ENCODE assay signal across 36 cellular contexts in genomic region chr11:73003083-73003482, GRCh38.
DNase-seq lines count a peak whose midpoint lies in the region; ATAC-seq and TF ChIP-seq lines count a peak whose summit lies in the region.
"Had no signal": no experiment of that assay in that cellular context is flagged by ENCODE, and none has a peak within 500 bp of the region (broad histone marks: within the 10 kb centered on the region; RNA-seq: fewer than 3 reads in every experiment).

No MANE protein-coding gene starts in this region.

- H3K36me3 Mint-ChIP-seq in activated naive CD8-positive, alpha-beta T cell = peaks cover 9% of the 10 kb centered on the region
- H3K36me3 Mint-ChIP-seq in activated naive CD8-positive, alpha-beta T cell treated with anti-CD3 and anti-CD28 coated beads for 36 hours = peaks cover 17% of the 10 kb centered on the region
- H3K36me3 Mint-ChIP-seq in endodermal cell (ENCODE audit: low read depth) = peaks cover 6% of the 10 kb centered on the region
- H3K36me3 Mint-ChIP-seq in activated T-helper 17 cell treated with anti-CD3 and anti-CD28 coated beads, Interleukin-2, amount 50 U/mL, for 72 hours (ENCODE audit: low read depth) = peaks cover 7% of the 10 kb centered on the region

- H3K4me3 ChIP-seq in OCI-LY3 (ENCODE audit: low read length) (no peak overlapping the region), endodermal cell (ENCODE audit: low read length) (no peak overlapping the region)
- H3K4me3 ChIP-seq: colonic mucosa, prostate gland, testis, uterus had no signal

- H3K27me3 ChIP-seq in OCI-LY3 (ENCODE audit: low read depth, low read length) (no peaks in the 10 kb centered on the region), endodermal cell (ENCODE audit: control insufficient read depth, insufficient read depth, low read length, poor library complexity, severe bottlenecking) (no peaks in the 10 kb centered on the region)
- H3K27me3 ChIP-seq: colonic mucosa, testis, uterus had no signal

- H4K20me1 ChIP-seq in OCI-LY3 (ENCODE audit: insufficient read depth, low read length) = peaks cover 84% of the 10 kb centered on the region

- H3K4me3 Mint-ChIP-seq in activated naive CD8-positive, alpha-beta T cell = no peak overlapping the region
- no peak overlapping the region for H3K4me3 Mint-ChIP-seq in activated naive CD8-positive, alpha-beta T cell treated with anti-CD3 and anti-CD28 coated beads for 36 hours
- H3K4me3 Mint-ChIP-seq in endodermal cell = no peak overlapping the region
- H3K4me3 Mint-ChIP-seq in activated T-helper 17 cell treated with anti-CD3 and anti-CD28 coated beads, Interleukin-2, amount 50 U/mL, for 72 hours = no peak overlapping the region
- H3K4me3 Mint-ChIP-seq: activated naive CD4-positive, alpha-beta T cell treated with anti-CD3 and anti-CD28 coated beads for 36 hours; CD4-positive, CD25-positive, alpha-beta regulatory T cell; HFFc6; mesothelial cell of epicardium; naive thymus-derived CD4-positive, alpha-beta T cell had no signal

- peak overlapping the region; percentile 13 for H3K27ac Mint-ChIP-seq in activated naive CD8-positive, alpha-beta T cell
- H3K27ac Mint-ChIP-seq in activated naive CD8-positive, alpha-beta T cell treated with anti-CD3 and anti-CD28 coated beads for 36 hours = no peak overlapping the region
- H3K27ac Mint-ChIP-seq in endodermal cell = no peak overlapping the region
- no peak overlapping the region for H3K27ac Mint-ChIP-seq in activated T-helper 17 cell treated with anti-CD3 and anti-CD28 coated beads, Interleukin-2, amount 50 U/mL, for 72 hours
- H3K27ac Mint-ChIP-seq: activated naive CD4-positive, alpha-beta T cell treated with anti-CD3 and anti-CD28 coated beads for 36 hours; CD4-positive, CD25-positive, alpha-beta regulatory T cell; HFFc6; mesothelial cell of epicardium had no signal

- no peaks in the 10 kb centered on the region for H3K9me3 Mint-ChIP-seq in activated naive CD8-positive, alpha-beta T cell (ENCODE audit: low read depth)
- no peaks in the 10 kb centered on the region for H3K9me3 Mint-ChIP-seq in activated naive CD8-positive, alpha-beta T cell treated with anti-CD3 and anti-CD28 coated beads for 36 hours
- peaks cover 2% of the 10 kb centered on the region for H3K9me3 Mint-ChIP-seq in endodermal cell
- no peaks in the 10 kb centered on the region for H3K9me3 Mint-ChIP-seq in activated T-helper 17 cell treated with anti-CD3 and anti-CD28 coated beads, Interleukin-2, amount 50 U/mL, for 72 hours
- H3K9me3 Mint-ChIP-seq: activated naive CD4-positive, alpha-beta T cell treated with anti-CD3 and anti-CD28 coated beads for 36 hours; HFFc6; mesothelial cell of epicardium had no signal

- TF ChIP-seq CTCF in OCI-LY3 (IDR thresholded peaks at IDR 0.05; ENCODE audit: low read depth, low read length) (no peak), endodermal cell (conservative IDR thresholded peaks at IDR 0.05) (no peak)

- peaks cover 11% of the 10 kb centered on the region for H3K4me1 Mint-ChIP-seq in activated naive CD8-positive, alpha-beta T cell (ENCODE audit: low read depth)
- H3K4me1 Mint-ChIP-seq in activated naive CD8-positive, alpha-beta T cell treated with anti-CD3 and anti-CD28 coated beads for 36 hours = no peaks in the 10 kb centered on the region
- H3K4me1 Mint-ChIP-seq in endodermal cell = peaks cover 3% of the 10 kb centered on the region
- H3K4me1 Mint-ChIP-seq in activated T-helper 17 cell treated with anti-CD3 and anti-CD28 coated beads, Interleukin-2, amount 50 U/mL, for 72 hours = peaks cover 11% of the 10 kb centered on the region

- H3K9ac ChIP-seq in OCI-LY3 (ENCODE audit: low read length) = no peak overlapping the region
- H3K9ac ChIP-seq in endodermal cell (ENCODE audit: extremely low read depth, low read length, poor library complexity, severe bottlenecking) = no peak overlapping the region

- DNase-seq in activated naive CD8-positive, alpha-beta T cell treated with anti-CD3 and anti-CD28 coated beads for 36 hours = no peak
- DNase-seq in KBM-7 (no peak), endodermal cell (no peak)
- DNase-seq: 8988T; activated CD4-positive, alpha-beta T cell treated with anti-CD3 and anti-CD28 coated beads, Interleukin-2, amount 50 U/mL, for 48 hours; activated CD4-positive, CD25-positive, alpha-beta regulatory T cell; activated naive CD4-positive, alpha-beta T cell treated with anti-CD3 and anti-CD28 coated beads for 36 hours; anterior cingulate cortex; CD4-positive, CD25-positive, alpha-beta regulatory T cell; colonic mucosa; DND-41; effector memory CD4-positive, alpha-beta T cell; erythroblast; GOT3; HFFc6; islet precursor cell; left ventricle myocardium superior; naive thymus-derived CD4-positive, alpha-beta T cell; NCI-H1048; NCI-H1694; NCI-H2171; NCI-H524; SHP77; stimulated activated CD4-positive, alpha-beta T cell treated with anti-CD3 and anti-CD28 coated beads, Interleukin-4, amount 100 ng/mL, for 4 hours; stimulated activated naive CD4-positive, alpha-beta T cell; testis; uterus had no signal

- no peaks in the 10 kb centered on the region for H3K27me3 Mint-ChIP-seq in activated naive CD8-positive, alpha-beta T cell
- H3K27me3 Mint-ChIP-seq in activated naive CD8-positive, alpha-beta T cell treated with anti-CD3 and anti-CD28 coated beads for 36 hours = no peaks in the 10 kb centered on the region
- no peaks in the 10 kb centered on the region for H3K27me3 Mint-ChIP-seq in endodermal cell (ENCODE audit: insufficient read depth)
- H3K27me3 Mint-ChIP-seq in activated T-helper 17 cell treated with anti-CD3 and anti-CD28 coated beads, Interleukin-2, amount 50 U/mL, for 72 hours = no peaks in the 10 kb centered on the region
- H3K27me3 Mint-ChIP-seq: CD4-positive, CD25-positive, alpha-beta regulatory T cell; naive thymus-derived CD4-positive, alpha-beta T cell had no signal

- H3K9me3 ChIP-seq in OCI-LY3 (ENCODE audit: insufficient read depth, low read length) (no peaks in the 10 kb centered on the region), endodermal cell (ENCODE audit: control insufficient read depth, low read length) (no peaks in the 10 kb centered on the region)
- H3K9me3 ChIP-seq: colonic mucosa, prostate gland, testis, uterus had no signal

- peak overlapping the region; percentile 57 for H3K27ac ChIP-seq in OCI-LY3 (ENCODE audit: low read length)
- H3K27ac ChIP-seq in endodermal cell (ENCODE audit: low read depth, low read length) = no peak overlapping the region
- H3K27ac ChIP-seq: colonic mucosa, HL-60, prostate gland, testis, uterus had no signal

- in situ Hi-C loops in KBM-7 (cut with MboI; ENCODE audit: low pct_unique_long_range_greater_than_20kb, low sequenced_read_pairs) = no loop called here

- H3K4me1 ChIP-seq in OCI-LY3 (ENCODE audit: low read length) (peaks cover 37% of the 10 kb centered on the region), endodermal cell (ENCODE audit: control insufficient read depth, insufficient read depth, low read length) (no peaks in the 10 kb centered on the region)
- H3K4me1 ChIP-seq: colonic mucosa, prostate gland, testis, uterus had no signal

- no peak overlapping the region for H2AFZ ChIP-seq in OCI-LY3 (ENCODE audit: low read depth, low read length)

- H3K4me2 ChIP-seq in OCI-LY3 (ENCODE audit: low read length) = peak overlapping the region; percentile 8

- H3K36me3 ChIP-seq in OCI-LY3 (replicated peaks; ENCODE audit: low read depth, low read length) = peaks cover 51% of the 10 kb centered on the region
- no peaks in the 10 kb centered on the region for H3K36me3 ChIP-seq in endodermal cell (ENCODE audit: control insufficient read depth, insufficient read depth, low read length)
- H3K36me3 ChIP-seq: colonic mucosa, prostate gland, uterus had no signal

- peaks cover 99% of the 10 kb centered on the region for H3K79me2 ChIP-seq in OCI-LY3 (ENCODE audit: low read length)

- peak; percentile 33 for ATAC-seq in HG02759 (IDR thresholded peaks at IDR 0.05; ENCODE audit: unreplicated experiment)
- ATAC-seq in HG03139 (IDR thresholded peaks at IDR 0.05; ENCODE audit: unreplicated experiment) = no peak
- ATAC-seq in activated T-helper 17 cell treated with anti-CD3 and anti-CD28 coated beads, Interleukin-2, amount 50 U/mL, for 72 hours (replicated peaks) = no peak
- ATAC-seq: left ventricle myocardium superior; naive thymus-derived CD4-positive, alpha-beta T cell; sciatic nerve had no signal
